ENCODE assay signal across 31 cellular contexts in the genomic region with DNA sequence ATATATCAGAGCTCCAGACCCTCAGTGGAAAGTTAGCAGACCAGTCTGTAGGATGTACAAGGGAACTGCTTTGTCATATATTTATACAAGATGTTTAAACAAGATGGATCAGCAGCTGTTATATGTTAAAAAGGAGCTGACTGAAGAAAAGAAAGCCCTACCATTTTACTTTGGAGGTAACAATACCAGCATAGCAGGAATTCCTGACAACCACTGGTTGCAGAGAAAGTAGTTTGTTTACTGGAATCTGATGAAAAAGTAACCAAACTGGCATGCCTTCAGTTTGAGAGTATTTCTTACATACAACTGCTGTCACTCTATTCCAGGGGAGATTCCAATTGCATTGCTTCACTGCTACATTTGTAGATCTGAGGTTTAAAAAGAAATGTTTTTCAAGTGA. TPM values are rescaled to one million over a fixed set of nuclear protein-coding genes. Genes with fewer than 3 reads are reported as not detected.
"Had no signal": no experiment of that assay in that cellular context is flagged by ENCODE, and none has a peak within 500 bp of the region (broad histone marks: within the 10 kb centered on the region; RNA-seq: fewer than 3 reads in every experiment).

No MANE protein-coding gene starts in this region.

- H3K36me3 ChIP-seq: adrenal gland, ascending aorta, esophagus squamous epithelium, left ventricle myocardium inferior, pancreas, sigmoid colon, suprapubic skin, tibial artery had no signal

- DNase-seq: activated CD4-positive, alpha-beta T cell treated with anti-CD3 and anti-CD28 coated beads for 48 hours; activated CD4-positive, alpha-beta T cell treated with anti-CD3 and anti-CD28 coated beads, Interleukin-2, amount 50 U/mL, for 48 hours; activated CD8-positive, alpha-beta memory T cell treated with anti-CD3 and anti-CD28 coated beads for 24 hours; activated effector memory CD4-positive, alpha-beta T cell treated with Interleukin-2 at 50 U/mL for 16 hours; activated naive CD4-positive, alpha-beta T cell treated with Interleukin-2 at 50 U/mL for 16 hours; adrenal gland; dermis blood vessel endothelial cell; effector CD4-positive, alpha-beta T cell; esophagus squamous epithelium; islet precursor cell; left ventricle myocardium inferior; midbrain; naive thymus-derived CD4-positive, alpha-beta T cell; nucleus accumbens; pancreas; psoas muscle; sigmoid colon; stimulated activated CD4-positive, alpha-beta T cell treated with anti-CD3 and anti-CD28 coated beads, Interleukin-15, amount 100 ng/mL, for 24 hours; stimulated activated CD4-positive, alpha-beta T cell treated with anti-CD3 and anti-CD28 coated beads, Interleukin-2, amount 100 ng/mL, for 24 hours; stimulated activated naive CD4-positive, alpha-beta T cell; T-helper 9 cell; tibial artery had no signal

- H3K27ac ChIP-seq: adrenal gland, ascending aorta, epithelial cell of prostate, esophagus squamous epithelium, left ventricle myocardium inferior, pancreas, psoas muscle, sigmoid colon, suprapubic skin, tibial artery, VCaP had no signal

- H3K27me3 ChIP-seq: adrenal gland, ascending aorta, esophagus squamous epithelium, pancreas, sigmoid colon, suprapubic skin, tibial artery had no signal

- FAIRE-seq: bronchial epithelial cell, endometrium, frontal cortex, TTC549 had no signal

- H3K9me3 ChIP-seq: adrenal gland, ascending aorta, esophagus squamous epithelium, left ventricle myocardium inferior, pancreas, psoas muscle, sigmoid colon, suprapubic skin, tibial artery had no signal

- H3K4me3 ChIP-seq: adrenal gland, ascending aorta, esophagus squamous epithelium, left ventricle myocardium inferior, pancreas, psoas muscle, sigmoid colon, suprapubic skin, tibial artery had no signal

- H3K4me1 ChIP-seq: adrenal gland, ascending aorta, esophagus squamous epithelium, left ventricle myocardium inferior, pancreas, psoas muscle, sigmoid colon, suprapubic skin, tibial artery had no signal

RNA-seq across cellular contexts. Expression of a gene that starts 49.5 kb away (rescaled TPM):
- total RNA-seq: ascending aorta, dermis blood vessel endothelial cell, left ventricle myocardium inferior, lung microvascular endothelial cell, pancreas, psoas muscle had no signal
- polyA plus RNA-seq: naive thymus-derived CD4-positive, alpha-beta T cell; pancreas; psoas muscle had no signal
